8 cellular contexts compared by ENCODE assay signal in the genomic region with DNA sequence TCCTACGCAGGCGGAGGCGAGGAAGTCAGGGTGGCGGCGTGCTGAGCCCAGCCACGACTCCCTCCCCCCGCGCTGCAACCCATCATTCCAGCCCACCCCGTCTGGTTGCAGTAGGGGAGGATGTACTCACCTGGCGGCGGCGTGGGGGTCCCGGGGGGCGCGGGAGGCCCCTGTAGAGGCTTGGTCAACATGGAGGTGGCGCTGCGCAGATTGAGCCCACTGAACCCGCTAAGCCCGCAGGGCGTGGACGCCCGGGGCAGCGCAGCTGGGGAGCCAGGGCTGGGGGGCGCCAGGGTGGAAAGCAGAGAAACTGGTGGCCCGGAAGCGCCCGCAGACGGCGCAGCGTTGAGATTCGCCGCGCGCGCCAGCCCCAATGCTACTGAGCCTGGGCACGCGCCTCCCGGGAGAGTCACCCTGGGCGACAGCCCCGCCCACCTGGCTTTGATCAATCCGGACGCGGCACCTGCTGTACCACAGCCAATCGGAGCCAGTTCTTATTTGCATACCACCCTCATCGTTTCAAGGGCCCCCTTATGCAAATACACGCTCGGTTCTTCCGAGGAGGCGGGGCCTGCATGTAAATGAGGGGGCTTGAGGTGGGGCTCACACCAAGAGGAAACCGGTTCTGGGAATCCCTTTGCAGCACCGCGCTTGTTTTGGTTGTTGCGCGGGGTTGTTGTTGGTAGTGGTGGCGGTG. TPM values are rescaled to one million over a fixed set of nuclear protein-coding genes. Genes with fewer than 3 reads are reported as not detected.
DNase-seq lines count a peak whose midpoint lies in the region; ATAC-seq lines count a peak whose summit lies in the region.

A gene (minus strand): TSS at position 381 of the 697 bp plus-strand sequence. CDS start 190 bp downstream, at position 191.

- H3K79me2 ChIP-seq in mesendoderm (ENCODE audit: control insufficient read depth, insufficient read depth, low read length): peaks cover 15% of the 10 kb centered on the region

- H2BK15ac ChIP-seq in mesendoderm (replicated peaks; ENCODE audit: low read depth): no peak within 1 kb of the TSS

- no peak within 1 kb of the TSS for H2AK5ac ChIP-seq in mesendoderm (ENCODE audit: low read length)

- peak within 1 kb of the TSS; percentile 64 for H3K4me2 ChIP-seq in mesendoderm (ENCODE audit: low read length)

- CTCF ChIA-PET in activated CD8-positive, alpha-beta memory T cell treated with anti-CD3 and anti-CD28 coated beads for 36 hours (lab: Charles Lee): interaction anchor here (1.3 to 2.6 kb wide), 4 partner anchors 17 to 22 kb away, joined by 3 to 13 read pairs (median 6); no protein-coding TSS in a partner anchor

- H2BK120ac ChIP-seq in mesendoderm (ENCODE audit: low read depth, low read length): no peak within 1 kb of the TSS

- POLR2A ChIA-PET in activated CD8-positive, alpha-beta memory T cell treated with anti-CD3 and anti-CD28 coated beads for 36 hours (lab: Charles Lee): interaction anchor here (1.0 to 3.4 kb wide), 3 partner anchors 20 to 40 kb away, joined by 3 to 76 read pairs (median 6); no protein-coding TSS in a partner anchor

- no peaks in the 10 kb centered on the region for H3K27me3 Mint-ChIP-seq in effector memory CD8-positive, alpha-beta T cell

- no peaks in the 10 kb centered on the region for H3K9me3 Mint-ChIP-seq in effector memory CD8-positive, alpha-beta T cell

- peak within 1 kb of the TSS; percentile 89 for H3K4me3 Mint-ChIP-seq in effector memory CD8-positive, alpha-beta T cell

- H4K5ac ChIP-seq in mesendoderm (ENCODE audit: low read length): no peak within 1 kb of the TSS

- peak; percentile 69 for ATAC-seq in GM21381 (IDR thresholded peaks at IDR 0.05; ENCODE audit: unreplicated experiment)
- peak; percentile 69 for ATAC-seq in effector memory CD8-positive, alpha-beta T cell (replicated peaks)

- no peaks in the 10 kb centered on the region for H3K79me1 ChIP-seq in mesendoderm (ENCODE audit: low read length)

- H3K4me3 ChIP-seq in mesendoderm (ENCODE audit: low read length): peak within 1 kb of the TSS; percentile 74

- H3K36me3 ChIP-seq in mesendoderm (ENCODE audit: control insufficient read depth, insufficient read depth, low read length): no peaks in the 10 kb centered on the region

- no peaks in the 10 kb centered on the region for H3K27me3 ChIP-seq in mesendoderm (ENCODE audit: insufficient read depth, low read length, poor library complexity)

- H3K4ac ChIP-seq in mesendoderm (ENCODE audit: low read depth, low read length): peak within 1 kb of the TSS; percentile 68

- H3K18ac ChIP-seq in mesendoderm (ENCODE audit: low read length): peak within 1 kb of the TSS; percentile 61

- H2BK5ac ChIP-seq in mesendoderm (ENCODE audit: low read length): peak within 1 kb of the TSS; percentile 45

- WGBS in mesendoderm (ENCODE audit: extremely low coverage, insufficient coverage, low lambda C conversion rate): no CpG with 5 or more reads among the region's 55 CpGs

- no peak within 1 kb of the TSS for H3K23ac ChIP-seq in mesendoderm (ENCODE audit: low read length)

- peaks cover 84% of the 10 kb centered on the region for H3K36me3 Mint-ChIP-seq in effector memory CD8-positive, alpha-beta T cell (ENCODE audit: insufficient read depth)

- H3K4me1 ChIP-seq in mesendoderm (ENCODE audit: control insufficient read depth, low read depth, low read length): peaks cover 9% of the 10 kb centered on the region

- H3K27ac Mint-ChIP-seq in effector memory CD8-positive, alpha-beta T cell: peak within 1 kb of the TSS; percentile 96 to 97

- H3K27ac ChIP-seq in mesendoderm (ENCODE audit: low read depth, low read length): peak within 1 kb of the TSS; percentile 87

- peak within 1 kb of the TSS; percentile 88 for H3K56ac ChIP-seq in mesendoderm (ENCODE audit: low read length)

- DNase-seq in COLO829 (ENCODE audit: low spot score) (peak; percentile 82), HUDEP-2 (lab: John Stamatoyannopoulos, UW; ENCODE audit: unreplicated experiment in 76 of 76) (peak in 75 of 76 experiments; percentile 13 to 93 (median 85)), NOMO-1 treated with DMSO at 0.1 percent for 48 hours (lab: John Stamatoyannopoulos, UW; ENCODE audit: unreplicated experiment) (peak; percentile 93), mesendoderm (peak; percentile 99)
- peak; percentile 86 to 89 (median 88) for DNase-seq in effector memory CD8-positive, alpha-beta T cell
- DNase-seq in stimulated activated CD8-positive, alpha-beta memory T cell treated with anti-CD3 and anti-CD28 coated beads, Interleukin-15, amount 100 ng/mL, for 1 hour (ENCODE audit: low read depth): peak; percentile 77

- H3K4me1 Mint-ChIP-seq in effector memory CD8-positive, alpha-beta T cell (ENCODE audit: low read depth in 2 of 2): peaks cover 29 to 42% of the 10 kb centered on the region in 2 donors

- H3K9ac ChIP-seq in mesendoderm (ENCODE audit: low read length): peak within 1 kb of the TSS; percentile 83

- no peak within 1 kb of the TSS for H4K8ac ChIP-seq in mesendoderm (ENCODE audit: low read depth, low read length)

RNA-seq across cellular contexts. Expression of the gene that starts here (rescaled TPM):
- total RNA-seq in activated CD8-positive, alpha-beta memory T cell treated with anti-CD3 and anti-CD28 coated beads for 36 hours: 100 to 1,000 TPM; 275 to 277 TPM
- 55.7 TPM for polyA plus RNA-seq in mesendoderm (2013, experiment 1 of 2)
- 57.8 TPM for polyA plus RNA-seq in mesendoderm (2013, experiment 2 of 2)

Comparison
In these comparisons a context has a peak if more than half of its experiments do, and no peak if none do; other contexts are left out.
1. Peak in every context shown above with its lines: DNase-seq, ATAC-seq, H3K4me3 ChIP-seq and H3K27ac ChIP-seq.